ENCODE assay signal across 26 cellular contexts in genomic region chr5:98053170-98053569, GRCh38.
DNase-seq lines count a peak whose midpoint lies in the region; ATAC-seq, FAIRE-seq and TF ChIP-seq lines count a peak whose summit lies in the region.
"Had no signal": no experiment of that assay in that cellular context is flagged by ENCODE, and none has a peak within 500 bp of the region (broad histone marks: within the 10 kb centered on the region; RNA-seq: fewer than 3 reads in every experiment).

No MANE protein-coding gene starts in this region.

- H3K9ac ChIP-seq in GM23248 (no peak overlapping the region), IMR-90 (ENCODE audit: low read depth, low read length) (no peak overlapping the region), H1 (replicated peaks in 1 of 4; ENCODE audit: extremely low read depth in 1 of 4, low read depth in 3 of 4, low read length in 3 of 4) (no peak overlapping the region)
- H3K9ac ChIP-seq: BLaER1 had no signal

- H4K91ac ChIP-seq in IMR-90 (ENCODE audit: insufficient read depth, low read depth, low read length), result no peak overlapping the region
- H4K91ac ChIP-seq in H1 (replicated peaks; ENCODE audit: insufficient read length, low read length), result no peak overlapping the region

- no peaks in the 10 kb centered on the region for H3K79me2 ChIP-seq in GM23248 (ENCODE audit: insufficient read depth)
- H3K79me2 ChIP-seq in H1 (ENCODE audit: control insufficient read depth in 1 of 2, insufficient read depth in 2 of 2, low read length in 2 of 2), result no peaks in the 10 kb centered on the region

- no peak for DNase-seq in A549 (ENCODE audit: low read depth in 1 of 2, low spot score in 1 of 2)
- DNase-seq in GM23248, result no peak
- no peak for DNase-seq in IMR-90
- DNase-seq in H1 (ENCODE audit: low read depth in 1 of 2, low spot score in 2 of 2), result no peak
- DNase-seq in activated CD8-positive, alpha-beta memory T cell treated with anti-CD3 and anti-CD28 coated beads for 24 hours, result no peak
- DNase-seq in activated gamma-delta T cell (lab: John Stamatoyannopoulos, UW), result no peak
- no peak for DNase-seq in cerebellar nuclear complex (lab: John Stamatoyannopoulos, UW)
- DNase-seq: 8988T; BE2C; C1 segment of cervical spinal cord; CD4-positive, alpha-beta memory T cell; CD4-positive, CD25-positive, alpha-beta regulatory T cell; CD8-positive, alpha-beta memory T cell; COR-L47; DMS 273 treated with DMSO at 0.1 percent for 48 hours; DMS153; DMS53; DMS79; DND-41; EL; GDM1 had no signal

- H3K4me1 ChIP-seq in A549, result no peaks in the 10 kb centered on the region
- no peaks in the 10 kb centered on the region for H3K4me1 ChIP-seq in GM23248 (ENCODE audit: insufficient read depth)
- no peaks in the 10 kb centered on the region for H3K4me1 ChIP-seq in IMR-90 (ENCODE audit: control insufficient read depth, insufficient read depth, low read length)
- H3K4me1 ChIP-seq in H1 (replicated peaks in 1 of 4; ENCODE audit: control insufficient read depth in 3 of 4, insufficient read depth in 4 of 4, low read length in 3 of 4), result no peaks in the 10 kb centered on the region
- H3K4me1 ChIP-seq: BE2C, BLaER1 had no signal

- TF ChIP-seq POLR2A in A549 (IDR thresholded peaks at IDR 0.05; ENCODE audit: low read length) (no peak), IMR-90 (IDR thresholded peaks at IDR 0.05; ENCODE audit: low read depth, low read length) (no peak), H1 (IDR thresholded peaks at IDR 0.05; ENCODE audit: control extremely low read depth in 1 of 2, low read depth in 2 of 2, low read length in 2 of 2) (no peak)

- no peak overlapping the region for H3K56ac ChIP-seq in IMR-90 (ENCODE audit: extremely low read depth, insufficient read depth, low read length)
- H3K56ac ChIP-seq in H1 (replicated peaks; ENCODE audit: insufficient read length, low read depth, low read length), result no peak overlapping the region

- intact Hi-C loops in IMR-90 (cut with micrococcal nuclease), result no loop called here

- H3K23ac ChIP-seq in IMR-90 (ENCODE audit: low read depth, low read length), result no peak overlapping the region
- H3K23ac ChIP-seq in H1 (ENCODE audit: insufficient read length), result no peak overlapping the region

- 22% methylated on average over 2 of the region's 2 CpGs for WGBS in A549 (ENCODE audit: missing lambda C conversion rate)
- 58 to 83% methylated on average over 2 of the region's 2 CpGs for WGBS in GM23248 (ENCODE audit: low coverage in 1 of 2, low lambda C conversion rate in 2 of 2, missing lambda C conversion rate in 2 of 2), 2 experiments
- no CpG with 5 or more reads among the region's 2 CpGs for WGBS in IMR-90 (ENCODE audit: extremely low coverage in 2 of 2, insufficient read length in 1 of 2), 2 experiments
- WGBS in H1 (ENCODE audit: extremely low coverage in 1 of 2, insufficient coverage in 1 of 2, insufficient read length in 1 of 2, insufficient replicate concordance in 2 of 2, low coverage in 1 of 2, low lambda C conversion rate in 2 of 2, missing lambda C conversion rate in 1 of 2), 2 experiments, result 92% methylated on average over 2 of the region's 2 CpGs; no CpG with 5 or more reads in 1 of the 2 experiments

- H4K8ac ChIP-seq in IMR-90 (ENCODE audit: low read depth in 2 of 2, low read length in 2 of 2) (no peak overlapping the region), H1 (ENCODE audit: extremely low read depth, insufficient read depth, low read length) (no peak overlapping the region)

- H2BK15ac ChIP-seq in IMR-90 (ENCODE audit: low read depth, low read length) (no peak overlapping the region), H1 (ENCODE audit: low read length) (no peak overlapping the region)

- H3K27ac ChIP-seq in A549, result no peak overlapping the region
- H3K27ac ChIP-seq in GM23248, result no peak overlapping the region
- H3K27ac ChIP-seq in IMR-90 (ENCODE audit: insufficient read depth, low read length), result no peak overlapping the region
- no peak overlapping the region for H3K27ac ChIP-seq in H1 (ENCODE audit: low read depth, low read length)
- H3K27ac ChIP-seq: BLaER1 had no signal

- H2AFZ ChIP-seq in GM23248, result peak overlapping the region; percentile 19; the same call in 1 of the 2 replicates
- H2AFZ ChIP-seq in IMR-90 (replicated peaks; ENCODE audit: low read length, poor library complexity), result no peak overlapping the region
- no peak overlapping the region for H2AFZ ChIP-seq in H1 (ENCODE audit: low read length)

- H3K27me3 ChIP-seq in GM23248 (replicated peaks; ENCODE audit: insufficient read depth) (no peaks in the 10 kb centered on the region), IMR-90 (ENCODE audit: control insufficient read depth, insufficient read depth, low read length) (no peaks in the 10 kb centered on the region), H1 (replicated peaks in 1 of 4; ENCODE audit: control insufficient read depth in 3 of 4, extremely low read depth in 1 of 4, insufficient read depth in 3 of 4, low read length in 3 of 4) (no peaks in the 10 kb centered on the region)
- H3K27me3 ChIP-seq: BE2C, BLaER1 had no signal

- H2AK9ac ChIP-seq in IMR-90 (replicated peaks; ENCODE audit: low read depth, low read length, poor library complexity), result no peak overlapping the region

- dilution Hi-C loops in IMR-90 (cut with HindIII; ENCODE audit: low sequenced_read_pairs, unreplicated experiment), result no loop called here

- 0 out of 3 replicates have a peak, but pooled peaks cover 9% of the 10 kb centered on the region for H3K9me3 ChIP-seq in A549
- no peaks in the 10 kb centered on the region for H3K9me3 ChIP-seq in GM23248 (ENCODE audit: low read depth)
- peaks cover 7% of the 10 kb centered on the region for H3K9me3 ChIP-seq in IMR-90 (ENCODE audit: control insufficient read depth, insufficient read depth, low read length)
- no peaks in the 10 kb centered on the region for H3K9me3 ChIP-seq in H1 (ENCODE audit: insufficient read depth in 2 of 2, low read depth in 1 of 2, low read length in 1 of 2)
- H3K9me3 ChIP-seq: BE2C, BLaER1 had no signal

- no peak overlapping the region for H2BK12ac ChIP-seq in H1 (ENCODE audit: low read depth, low read length)

- BruUV-seq in IMR-90 (replicated peaks; lab: Mats Ljungman, UMichigan), result no TSS peak

- no peaks in the 10 kb centered on the region for H3K23me2 ChIP-seq in H1 (ENCODE audit: low read depth, low read length)

- H3K18ac ChIP-seq in IMR-90 (ENCODE audit: low read depth, low read length), result no peak overlapping the region
- H3K18ac ChIP-seq in H1 (ENCODE audit: extremely low read depth, low read length), result no peak overlapping the region

- POLR2A ChIA-PET in A549 (lab: Yijun Ruan, JAX) (no interaction called here), IMR-90 (lab: Charles Lee; ENCODE audit: unreplicated experiment) (no interaction called here), H1 (lab: Charles Lee; ENCODE audit: partially characterized antibody) (no interaction called here)

- no peak overlapping the region for H2BK5ac ChIP-seq in IMR-90 (ENCODE audit: low read depth, low read length, poor library complexity, severe bottlenecking)
- no peak overlapping the region for H2BK5ac ChIP-seq in H1 (ENCODE audit: low read depth, low read length)

- no peaks in the 10 kb centered on the region for H3K36me3 ChIP-seq in GM23248 (ENCODE audit: low read depth)
- no peaks in the 10 kb centered on the region for H3K36me3 ChIP-seq in IMR-90 (ENCODE audit: control insufficient read depth, insufficient read depth, low read length)
- no peaks in the 10 kb centered on the region for H3K36me3 ChIP-seq in H1 (ENCODE audit: control insufficient read depth in 2 of 4, insufficient read depth in 4 of 4, low read length in 3 of 4)
- H3K36me3 ChIP-seq: BE2C, BLaER1 had no signal

- no peaks in the 10 kb centered on the region for H3K9me2 ChIP-seq in GM23248 (ENCODE audit: insufficient read depth)

- no peak overlapping the region for H4K5ac ChIP-seq in IMR-90 (ENCODE audit: low read depth, low read length)
- H4K5ac ChIP-seq in H1 (ENCODE audit: insufficient read length, low read depth, low read length), result no peak overlapping the region

- no peaks in the 10 kb centered on the region for H4K20me1 ChIP-seq in GM23248 (ENCODE audit: insufficient read depth)
- H4K20me1 ChIP-seq in IMR-90 (ENCODE audit: insufficient read depth, low read length), result no peaks in the 10 kb centered on the region
- H4K20me1 ChIP-seq in H1 (replicated peaks in 1 of 2; ENCODE audit: control insufficient read depth in 1 of 2, insufficient read depth in 2 of 2, low read length in 2 of 2), result no peaks in the 10 kb centered on the region
- H4K20me1 ChIP-seq: BLaER1 had no signal

- no peak overlapping the region for H2AK5ac ChIP-seq in IMR-90 (ENCODE audit: low read depth, low read length)
- H2AK5ac ChIP-seq in H1 (ENCODE audit: low read depth, low read length), result no peak overlapping the region

- H3K14ac ChIP-seq in IMR-90 (replicated peaks; ENCODE audit: low read depth, low read length) (no peak overlapping the region), H1 (ENCODE audit: insufficient read length) (no peak overlapping the region)

- H3K4me2 ChIP-seq in A549 (no peak overlapping the region), GM23248 (ENCODE audit: unreplicated experiment) (no peak overlapping the region), IMR-90 (ENCODE audit: low read depth, low read length) (no peak overlapping the region), H1 (ENCODE audit: insufficient read depth in 1 of 2, low read depth in 2 of 2, low read length in 2 of 2) (no peak overlapping the region)
- H3K4me2 ChIP-seq: BLaER1 had no signal

- no peak overlapping the region for H3K4ac ChIP-seq in IMR-90 (ENCODE audit: low read depth, low read length)
- no peak overlapping the region for H3K4ac ChIP-seq in H1 (replicated peaks; ENCODE audit: insufficient read length, low read depth, low read length)

- CTCF ChIA-PET in A549 (lab: Yijun Ruan, JAX), result no interaction called here
- CTCF ChIA-PET in IMR-90 (lab: Yijun Ruan, JAX), result no interaction called here
- CTCF ChIA-PET in H1 (lab: Charles Lee; ENCODE audit: partially characterized antibody), result no interaction called here

- 0 out of 2 replicates have a peak, but pooled peaks cover 4% of the 10 kb centered on the region for H3K9me1 ChIP-seq in IMR-90 (ENCODE audit: insufficient read depth, low read length)

- TF ChIP-seq RAD21 in A549 (conservative IDR thresholded peaks at IDR 0.05 in 1 of 2, IDR thresholded peaks at IDR 0.05 in 1 of 2), result no peak
- no peak for TF ChIP-seq RAD21 in IMR-90 (IDR thresholded peaks at IDR 0.05; ENCODE audit: low read length)
- TF ChIP-seq RAD21 in H1 (IDR thresholded peaks at IDR 0.05 in 1 of 2, conservative IDR thresholded peaks at IDR 0.05 in 1 of 2; ENCODE audit: low read depth in 2 of 2, low read length in 2 of 2), result no peak

- TF ChIP-seq EP300 in A549 (IDR thresholded peaks at IDR 0.05) (no peak), H1 (IDR thresholded peaks at IDR 0.05; ENCODE audit: borderline replicate concordance in 1 of 2, low read depth in 2 of 2, low read length in 2 of 2) (no peak)

- in situ Hi-C loops in GM23248 (cut with MboI) (no loop called here), IMR-90 (cut with MboI; ENCODE audit: low sequenced_read_pairs) (no loop called here)

- H3K79me1 ChIP-seq in IMR-90 (ENCODE audit: low read depth in 1 of 2, low read length in 2 of 2), result no peaks in the 10 kb centered on the region
- H3K79me1 ChIP-seq in H1 (ENCODE audit: low read depth, low read length), result no peaks in the 10 kb centered on the region

- TF ChIP-seq CTCF in A549 (IDR thresholded peaks at IDR 0.05), result no peak
- TF ChIP-seq CTCF in IMR-90 (conservative IDR thresholded peaks at IDR 0.05; ENCODE audit: low read depth, low read length), result no peak
- no peak for TF ChIP-seq CTCF in H1 (IDR thresholded peaks at IDR 0.05; ENCODE audit: control extremely low read depth in 1 of 3, insufficient read depth in 1 of 3, low read depth in 1 of 3, low read length in 3 of 3)

- FAIRE-seq in A549 (lab: Jason Lieb, UNC), result no peak
- FAIRE-seq in H1 (lab: Jason Lieb, UNC), result no peak
- FAIRE-seq: A204.1, GM12878, GM12892, GM18507 had no signal

- no peak for ATAC-seq in A549
- no peak for ATAC-seq in IMR-90 (ENCODE audit: low read depth)
- ATAC-seq: GM12878 had no signal

- H2BK120ac ChIP-seq in IMR-90 (ENCODE audit: low read depth, low read length), result no peak overlapping the region
- H2BK120ac ChIP-seq in H1 (replicated peaks; ENCODE audit: low read depth, low read length), result no peak overlapping the region

- H3K4me3 ChIP-seq in A549, result no peak overlapping the region
- H3K4me3 ChIP-seq in GM23248, result no peak overlapping the region
- H3K4me3 ChIP-seq in IMR-90 (ENCODE audit: insufficient read depth, low read depth, low read length), result no peak overlapping the region
- H3K4me3 ChIP-seq in H1 (ENCODE audit: extremely low read depth in 1 of 4, insufficient read depth in 2 of 4, low read depth in 3 of 4, low read length in 4 of 4), result no peak overlapping the region
- H3K4me3 ChIP-seq: BLaER1, GM12878 had no signal

- H2BK20ac ChIP-seq in IMR-90 (ENCODE audit: low read depth, low read length), result no peak overlapping the region
- no peak overlapping the region for H2BK20ac ChIP-seq in H1 (ENCODE audit: low read length)

- no peaks in the 10 kb centered on the region for H3F3A ChIP-seq in GM23248 (ENCODE audit: insufficient read depth)

Comparison
In these comparisons a context has a peak if more than half of its experiments do, and no peak if none do; other contexts are left out.
1. Of the 18 proteins assayed by ChIP-seq in both H1 and A549: peak only in H1: none; only in A549: none; in both: MAFK; in neither: 17.